Comparison of ENCODE assay signal across 8 cellular contexts in the genomic region with DNA sequence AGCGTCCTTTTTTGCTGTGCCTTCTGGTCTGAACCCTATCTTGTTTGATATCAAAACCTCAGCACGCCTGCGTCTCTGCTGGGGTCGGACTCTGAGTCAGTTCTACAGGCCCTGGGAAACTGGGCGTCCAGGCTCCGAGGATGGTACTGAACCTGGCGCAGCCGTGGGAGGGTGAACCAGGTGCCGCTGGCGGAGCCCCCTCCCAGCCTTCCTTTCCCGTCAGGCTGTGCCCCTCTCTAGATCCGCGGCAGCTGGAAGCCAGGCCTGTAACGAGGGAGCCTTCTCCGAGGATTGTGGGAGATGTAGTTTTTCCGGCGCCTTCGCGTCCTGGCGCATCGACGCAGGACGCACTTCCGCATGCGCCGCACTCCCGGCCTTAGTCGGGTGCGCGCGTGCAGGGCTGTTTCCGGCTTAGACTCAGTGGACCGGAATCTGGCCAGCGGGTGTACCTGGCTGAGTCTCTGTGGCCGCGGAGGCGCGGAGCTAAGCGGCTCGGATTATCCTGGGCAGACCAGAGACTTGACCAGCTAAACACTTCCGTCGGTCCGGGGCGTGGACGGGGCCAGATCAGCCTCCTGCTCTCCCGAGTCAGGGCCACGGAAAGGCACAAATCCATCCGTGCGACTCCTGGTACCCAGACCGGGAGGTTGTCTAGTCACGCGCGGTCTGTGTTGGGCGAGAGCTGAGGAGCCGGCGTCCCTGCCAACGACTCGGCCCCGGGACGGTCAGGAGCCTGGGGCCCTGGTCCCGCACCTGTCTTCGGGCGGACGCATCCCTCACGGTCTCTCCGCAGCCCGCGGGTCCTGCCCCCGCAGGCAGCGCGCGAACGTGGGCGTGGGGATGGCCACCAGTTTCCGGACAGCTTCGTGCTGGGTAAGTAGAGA. TPM values are rescaled to one million over a fixed set of nuclear protein-coding genes. Genes with fewer than 3 reads are reported as not detected.
DNase-seq lines count a peak whose midpoint lies in the region; ATAC-seq and TF ChIP-seq lines count a peak whose summit lies in the region.

A gene with protein sequence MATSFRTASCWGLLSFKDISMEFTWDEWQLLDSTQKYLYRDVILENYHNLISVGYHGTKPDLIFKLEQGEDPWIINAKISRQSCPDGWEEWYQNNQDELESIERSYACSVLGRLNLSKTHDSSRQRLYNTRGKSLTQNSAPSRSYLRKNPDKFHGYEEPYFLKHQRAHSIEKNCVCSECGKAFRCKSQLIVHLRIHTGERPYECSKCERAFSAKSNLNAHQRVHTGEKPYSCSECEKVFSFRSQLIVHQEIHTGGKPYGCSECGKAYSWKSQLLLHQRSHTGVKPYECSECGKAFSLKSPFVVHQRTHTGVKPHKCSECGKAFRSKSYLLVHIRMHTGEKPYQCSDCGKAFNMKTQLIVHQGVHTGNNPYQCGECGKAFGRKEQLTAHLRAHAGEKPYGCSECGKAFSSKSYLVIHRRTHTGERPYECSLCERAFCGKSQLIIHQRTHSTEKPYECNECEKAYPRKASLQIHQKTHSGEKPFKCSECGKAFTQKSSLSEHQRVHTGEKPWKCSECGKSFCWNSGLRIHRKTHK (plus strand): TSS at position 367 of the 884 bp plus-strand sequence. CDS start 474 bp downstream, at position 841.

- peaks cover 14% of the 10 kb centered on the region for H3K9me3 ChIP-seq in upper lobe of right lung

- intact Hi-C loops in T-helper 1 cell treated with Interleukin-12 subunit alpha and Interleukin-12 subunit beta and Interleukin-4 antibody, amounts not matched to agents 30 ng/mL and 1 ng/mL, for 36 hours (cut with micrococcal nuclease) = loop anchor here (1.0 kb wide), 9 partner anchors 30 to 276 kb away; a partner anchor contains a TSS
- intact Hi-C loops in left cardiac atrium (cut with DNase I) = loop anchor here in 1 of 2 donors (2.0 kb wide), 1 partner anchor 29 kb away; a partner anchor contains a TSS
- intact Hi-C loops in posterior vena cava (cut with DNase I) = no loop called here
- intact Hi-C loops in upper lobe of right lung (cut with DNase I) = no loop called here

- peak within 1 kb of the TSS; percentile 98 for H3K4me3 ChIP-seq in upper lobe of right lung

- DNase-seq in GM13976 (ENCODE audit: low spot score) (peak; percentile 96), NCI-H146 treated with DMSO at 0.1 percent for 48 hours (lab: John Stamatoyannopoulos, UW; ENCODE audit: unreplicated experiment) (peak; percentile 90), amniotic epithelial cell (ENCODE audit: low read depth) (peak; percentile 91), left cardiac atrium (peak; percentile 94), posterior vena cava (ENCODE audit: low spot score) (peak; percentile 97), upper lobe of right lung (peak; percentile 95)

- H3K4me1 ChIP-seq in upper lobe of right lung = peaks cover 19% of the 10 kb centered on the region

- H3K36me3 ChIP-seq in upper lobe of right lung = no peaks in the 10 kb centered on the region

- in situ Hi-C loops in GM13976 (cut with MboI; ENCODE audit: low sequenced_read_pairs, unreplicated experiment) = no loop called here

- TF ChIP-seq CTCF in GM13976 (IDR thresholded peaks at IDR 0.05; ENCODE audit: borderline replicate concordance, control extremely low read depth, extremely low read depth, insufficient read depth, missing control alignments) (no peak), upper lobe of right lung (IDR thresholded peaks at IDR 0.05) (no peak)

- ATAC-seq in HG02870 (IDR thresholded peaks at IDR 0.05; ENCODE audit: unreplicated experiment) (peak; percentile 91), left cardiac atrium (peak; percentile 100), upper lobe of right lung (peak; percentile 100)

- peak within 1 kb of the TSS; percentile 87 for H3K27ac ChIP-seq in upper lobe of right lung

- H3K27me3 ChIP-seq in upper lobe of right lung = no peaks in the 10 kb centered on the region

RNA-seq across cellular contexts. Expression of the gene that starts here (rescaled TPM):
- total RNA-seq in T-helper 1 cell treated with Interleukin-12 subunit alpha and Interleukin-12 subunit beta and Interleukin-4 antibody, amounts not matched to agents 30 ng/mL and 1 ng/mL, for 36 hours = 18.5 and 19.0 TPM in 2 replicates
- 1 to 10 TPM; 5.0 to 6.1 TPM for total RNA-seq in left cardiac atrium
- 10 to 100 TPM in 1 of 2 donors, 1 to 10 TPM in 1; 8.6 to 10.2 TPM for total RNA-seq in posterior vena cava
- 11.4 TPM for total RNA-seq in upper lobe of right lung

Comparison
In these comparisons a context has a peak if more than half of its experiments do, and no peak if none do; other contexts are left out.
1. Peak in every context shown above with its lines: DNase-seq, ATAC-seq, H3K4me3 ChIP-seq and H3K27ac ChIP-seq.